8 cellular contexts compared by ENCODE assay signal in the genomic region with DNA sequence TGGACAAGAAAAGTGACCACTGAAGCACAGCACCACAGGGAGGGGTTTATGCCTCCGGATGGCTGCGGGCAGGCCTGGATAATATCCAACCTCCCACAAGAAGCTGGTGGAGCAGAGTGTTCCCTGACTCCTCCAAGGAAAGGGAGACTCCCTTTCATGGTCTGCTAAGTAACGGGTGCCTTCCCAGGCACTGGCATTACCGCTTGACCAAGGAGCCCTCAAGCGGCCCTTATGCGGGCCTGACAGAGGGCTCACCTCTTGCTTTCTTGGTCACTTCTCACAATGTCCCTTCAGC. TPM values are rescaled to one million over a fixed set of nuclear protein-coding genes. Genes with fewer than 3 reads are reported as not detected.
A peak's percentile ranks its signal among the peaks of the same experiment; 100 is the strongest.
DNase-seq lines count a peak whose midpoint lies in the region; ATAC-seq and TF ChIP-seq lines count a peak whose summit lies in the region.
"Not testable (repeated sequence)": the region's sequence is repeated elsewhere in the genome, so short reads cannot be mapped to it uniquely, and the experiment has no call there.

No MANE protein-coding gene starts in this region.

- 70 to 78% methylated on average over 6 of the region's 6 CpGs for WGBS in body of pancreas, 2 donors
- WGBS in mesodermal cell (ENCODE audit: insufficient coverage in 2 of 2), 2 experiments: 89 to 96% methylated on average over 3 to 4 of the region's 6 CpGs

- TF ChIP-seq POLR2A in body of pancreas (IDR thresholded peaks at IDR 0.05): not testable (repeated sequence)

- H3K4me3 ChIP-seq in OCI-LY3 (ENCODE audit: low read length) (peak overlapping the region; percentile 91), fibroblast of pulmonary artery (replicated peaks; ENCODE audit: low read depth, low read length) (peak overlapping the region; percentile 55), mesodermal cell (ENCODE audit: extremely low read depth, insufficient read depth, low read length, poor library complexity, severe bottlenecking) (peak overlapping the region; percentile 66)
- H3K4me3 ChIP-seq in body of pancreas; rectal smooth muscle tissue (ENCODE audit: low read length): not testable (repeated sequence)

- H3K36me3 Mint-ChIP-seq in Calu3 (ENCODE audit: insufficient read depth, unreplicated experiment): peaks cover 24% of the 10 kb centered on the region
- H3K36me3 Mint-ChIP-seq in activated CD4-positive, alpha-beta memory T cell treated with anti-CD3 and anti-CD28 coated beads for 36 hours; type B pancreatic cell: not testable (repeated sequence)

- intact Hi-C loops in Calu3 (cut with micrococcal nuclease; ENCODE audit: unreplicated experiment): not testable (repeated sequence)
- intact Hi-C loops in activated CD4-positive, alpha-beta memory T cell treated with anti-CD3 and anti-CD28 coated beads for 36 hours (cut with micrococcal nuclease): loop anchor here (1.0 to 10.0 kb wide), 3 partner anchors 356 to 482 kb away; a partner anchor contains a TSS
- intact Hi-C loops in body of pancreas (cut with DNase I): loop anchor here (10.0 kb wide), 1 partner anchor 166 kb away; a partner anchor contains a TSS

- ATAC-seq in body of pancreas: not testable (repeated sequence)

- H4K20me1 ChIP-seq in OCI-LY3 (ENCODE audit: insufficient read depth, low read length): not testable (repeated sequence)

- TF ChIP-seq CTCF in Calu3 (IDR thresholded peaks at IDR 0.05; ENCODE audit: unreplicated experiment); OCI-LY3 (IDR thresholded peaks at IDR 0.05; ENCODE audit: low read depth, low read length); body of pancreas (IDR thresholded peaks at IDR 0.05); fibroblast of pulmonary artery (IDR thresholded peaks at IDR 0.05; ENCODE audit: low read length, missing control alignments); type B pancreatic cell (conservative IDR thresholded peaks at IDR 0.05): not testable (repeated sequence)

- CTCF ChIA-PET in Calu3 (lab: Charles Lee): interaction anchor here (0.6 kb wide), 1 partner anchor 166 kb away, joined by 3 read pairs; no protein-coding TSS in a partner anchor
- CTCF ChIA-PET in activated CD4-positive, alpha-beta memory T cell treated with anti-CD3 and anti-CD28 coated beads for 36 hours (lab: Charles Lee): not testable (repeated sequence)

- not testable (repeated sequence) for H3K4me1 Mint-ChIP-seq in Calu3 (ENCODE audit: low read depth, unreplicated experiment)
- peaks cover 15% of the 10 kb centered on the region for H3K4me1 Mint-ChIP-seq in activated CD4-positive, alpha-beta memory T cell treated with anti-CD3 and anti-CD28 coated beads for 36 hours (ENCODE audit: low read depth)
- H3K4me1 Mint-ChIP-seq in type B pancreatic cell (ENCODE audit: unreplicated experiment): peaks cover 27% of the 10 kb centered on the region

- DNase-seq in Calu3; activated CD4-positive, alpha-beta memory T cell treated with anti-CD3 and anti-CD28 coated beads for 36 hours; body of pancreas; type B pancreatic cell (ENCODE audit: extremely low spot score, unreplicated experiment): not testable (repeated sequence)
- DNase-seq in fibroblast of pulmonary artery (ENCODE audit: low read depth): peak; percentile 45

- H3K4me2 ChIP-seq in OCI-LY3 (ENCODE audit: low read length): peak overlapping the region; percentile 57

- peak overlapping the region; percentile 42 for H3K9ac ChIP-seq in OCI-LY3 (ENCODE audit: low read length)
- H3K9ac ChIP-seq in rectal smooth muscle tissue (ENCODE audit: low read length): not testable (repeated sequence)

- H3K27ac Mint-ChIP-seq in Calu3 (ENCODE audit: unreplicated experiment); activated CD4-positive, alpha-beta memory T cell treated with anti-CD3 and anti-CD28 coated beads for 36 hours: not testable (repeated sequence)
- peak overlapping the region; percentile 93 for H3K27ac Mint-ChIP-seq in type B pancreatic cell

- H3K36me3 ChIP-seq in OCI-LY3 (replicated peaks; ENCODE audit: low read depth, low read length); body of pancreas (replicated peaks in 1 of 2; ENCODE audit: insufficient read depth in 1 of 2, low read depth in 2 of 2); mesodermal cell (ENCODE audit: control insufficient read depth, insufficient read depth, low read length); rectal smooth muscle tissue (ENCODE audit: control insufficient read depth, insufficient read depth, low read length): not testable (repeated sequence)

- not testable (repeated sequence) for H3K27me3 Mint-ChIP-seq in Calu3 (ENCODE audit: unreplicated experiment); activated CD4-positive, alpha-beta memory T cell treated with anti-CD3 and anti-CD28 coated beads for 36 hours; type B pancreatic cell

- H3K4me3 Mint-ChIP-seq in Calu3 (ENCODE audit: low read depth, unreplicated experiment): peak overlapping the region; percentile 66
- peak overlapping the region; percentile 80 for H3K4me3 Mint-ChIP-seq in activated CD4-positive, alpha-beta memory T cell treated with anti-CD3 and anti-CD28 coated beads for 36 hours
- H3K4me3 Mint-ChIP-seq in type B pancreatic cell: peak overlapping the region; percentile 57

- H2AFZ ChIP-seq in OCI-LY3 (ENCODE audit: low read depth, low read length): not testable (repeated sequence)

- POLR2A ChIA-PET in activated CD4-positive, alpha-beta memory T cell treated with anti-CD3 and anti-CD28 coated beads for 36 hours (lab: Charles Lee): not testable (repeated sequence)

- not testable (repeated sequence) for H3K27me3 ChIP-seq in OCI-LY3 (ENCODE audit: low read depth, low read length); body of pancreas; rectal smooth muscle tissue (ENCODE audit: control insufficient read depth, insufficient read depth, low read length)

- not testable (repeated sequence) for H3K4me1 ChIP-seq in OCI-LY3 (ENCODE audit: low read length); mesodermal cell (ENCODE audit: control insufficient read depth, insufficient read depth, low read length, poor library complexity, severe bottlenecking); rectal smooth muscle tissue (ENCODE audit: control insufficient read depth, insufficient read depth, low read length)
- peaks cover 14% of the 10 kb centered on the region for H3K4me1 ChIP-seq in body of pancreas

- H3K9me3 ChIP-seq in OCI-LY3 (ENCODE audit: insufficient read depth, low read length); body of pancreas: not testable (repeated sequence)
- H3K9me3 ChIP-seq in mesodermal cell (ENCODE audit: control insufficient read depth, low read length): peaks cover 10% of the 10 kb centered on the region

- not testable (repeated sequence) for H3K9me3 Mint-ChIP-seq in Calu3 (ENCODE audit: low read depth, unreplicated experiment); activated CD4-positive, alpha-beta memory T cell treated with anti-CD3 and anti-CD28 coated beads for 36 hours; type B pancreatic cell

- not testable (repeated sequence) for H3K79me2 ChIP-seq in OCI-LY3 (ENCODE audit: low read length)

- BruUV-seq in Calu3 (replicated peaks; lab: Mats Ljungman, UMichigan): not testable (repeated sequence)

- H3K27ac ChIP-seq in OCI-LY3 (ENCODE audit: low read length): not testable (repeated sequence)
- H3K27ac ChIP-seq in body of pancreas (peak overlapping the region in 3 of 4 donors; percentile 55 to 91 (median 77)), mesodermal cell (ENCODE audit: low read depth, low read length, severe bottlenecking) (peak overlapping the region; percentile 13), rectal smooth muscle tissue (ENCODE audit: low read depth, low read length) (peak overlapping the region; percentile 81)

RNA-seq across cellular contexts. Expression of a gene that starts 22.5 kb away (rescaled TPM):
- total RNA-seq in Calu3 (2022): 7.8 and 8.0 TPM in 2 replicates
- 1 to 10 TPM; 3.9 to 4.9 TPM for total RNA-seq in activated CD4-positive, alpha-beta memory T cell treated with anti-CD3 and anti-CD28 coated beads for 36 hours
- 1 to 10 TPM; 4.0 to 4.7 TPM for total RNA-seq in body of pancreas
- polyA plus RNA-seq in mesodermal cell (2013, experiment 1 of 2): 12.1 TPM
- polyA plus RNA-seq in mesodermal cell (2013, experiment 2 of 2): 13.8 TPM
- 9.8 and 17.4 TPM in 2 replicates for total RNA-seq in type B pancreatic cell (ENCODE audit: low replicate concordance)

RNA-seq across cellular contexts. Expression of a gene that starts 27.9 kb away (rescaled TPM):
- 20.7 and 21.4 TPM in 2 replicates for total RNA-seq in Calu3 (2022)
- total RNA-seq in activated CD4-positive, alpha-beta memory T cell treated with anti-CD3 and anti-CD28 coated beads for 36 hours: 10 to 100 TPM; 20.7 to 22.0 TPM
- 10 to 100 TPM; 16.1 to 25.4 TPM for total RNA-seq in body of pancreas
- polyA plus RNA-seq in mesodermal cell (2013, experiment 1 of 2): 36.2 TPM
- polyA plus RNA-seq in mesodermal cell (2013, experiment 2 of 2): 37.4 TPM
- 27.8 and 31.4 TPM in 2 replicates for total RNA-seq in type B pancreatic cell (ENCODE audit: low replicate concordance)

RNA-seq across cellular contexts. Expression of a gene that starts 36.7 kb away (rescaled TPM):
- total RNA-seq in Calu3 (2022) (233 and 234 TPM in 2 replicates), body of pancreas (100 to 1,000 TPM; 113 to 120 TPM), type B pancreatic cell (ENCODE audit: low replicate concordance) (347 and 362 TPM in 2 replicates)
- total RNA-seq in activated CD4-positive, alpha-beta memory T cell treated with anti-CD3 and anti-CD28 coated beads for 36 hours: 100 to 1,000 TPM; 334 to 346 TPM
- 737 TPM for polyA plus RNA-seq in mesodermal cell (2013, experiment 1 of 2)
- 650 TPM for polyA plus RNA-seq in mesodermal cell (2013, experiment 2 of 2)

RNA-seq across cellular contexts. Expression of a gene that starts 44.1 kb away (rescaled TPM):
- 49.5 and 51.0 TPM in 2 replicates for total RNA-seq in Calu3 (2022)
- 10 to 100 TPM; 85.4 to 86.1 TPM for total RNA-seq in activated CD4-positive, alpha-beta memory T cell treated with anti-CD3 and anti-CD28 coated beads for 36 hours
- total RNA-seq in body of pancreas: 10 to 100 TPM; 22.7 to 27.0 TPM
- polyA plus RNA-seq in mesodermal cell (2013, experiment 1 of 2): 91.8 TPM
- 75.8 TPM for polyA plus RNA-seq in mesodermal cell (2013, experiment 2 of 2)
- 59.9 and 69.6 TPM in 2 replicates for total RNA-seq in type B pancreatic cell (ENCODE audit: low replicate concordance)
